24 cellular contexts compared by ENCODE assay signal in genomic region chr4:25538430-25538829, GRCh38.
"Had no signal": no experiment of that assay in that cellular context is flagged by ENCODE, and none has a peak within 500 bp of the region (broad histone marks: within the 10 kb centered on the region; RNA-seq: fewer than 3 reads in every experiment).

No MANE protein-coding gene starts in this region.

- H3K9me3 ChIP-seq: MG63, SJSA1 had no signal

- H3K27ac ChIP-seq: HL-60, SJSA1, SK-N-MC had no signal

- H3K4me3 ChIP-seq: MG63, SJSA1, SK-N-MC had no signal

- DNase-seq: KBM-7, MG63, NCI-H1092, NCI-H1105 treated with DMSO at 0.1 percent for 48 hours, NCI-H1417 treated with DMSO at 0.1 percent for 48 hours, NCI-H146, NCI-H1694 treated with DMSO at 0.1 percent for 48 hours, NCI-H1930, NCI-H2081, NCI-H2171, NCI-H226, NCI-H446, NCI-H510A, NCI-H524 treated with DMSO at 0.1 percent for 48 hours, NCI-H69, NCI-H774, Right ventricle myocardium superior, RPMI8226, SIG-M5 had no signal

- H3K27me3 ChIP-seq: MG63, SJSA1 had no signal

- H3K4me1 ChIP-seq: SJSA1 had no signal

- H3K36me3 ChIP-seq: MG63, SJSA1 had no signal

- FAIRE-seq: HTR-8/SVneo, RCC 7860 had no signal
